In the genomic region with DNA sequence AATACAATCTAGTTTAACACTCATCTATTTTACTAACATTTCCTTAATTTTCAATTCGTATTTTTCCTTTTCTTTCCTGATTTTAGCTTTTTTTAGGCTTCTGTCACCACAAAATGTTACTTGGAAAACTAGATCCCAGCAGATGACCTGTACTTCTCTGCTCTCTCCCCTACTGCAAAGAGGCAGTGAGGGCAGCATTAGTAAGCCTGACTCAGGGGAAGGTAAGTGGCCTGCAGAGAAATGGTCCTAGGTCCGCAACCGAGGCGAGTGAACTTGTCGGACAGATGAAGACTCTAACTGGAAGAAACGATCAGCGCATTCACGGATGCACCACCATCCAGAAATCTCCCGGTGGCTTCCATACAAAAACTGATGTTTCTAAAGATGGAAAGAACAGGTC, we compare ENCODE assay signal across 8 cellular contexts. TPM values are rescaled to one million over a fixed set of nuclear protein-coding genes. Genes with fewer than 3 reads are reported as not detected.
A peak's percentile ranks its signal among the peaks of the same experiment; 100 is the strongest.
DNase-seq lines count a peak whose midpoint lies in the region; ATAC-seq and TF ChIP-seq lines count a peak whose summit lies in the region.

No MANE protein-coding gene starts in this region.

- H3K4me1 Mint-ChIP-seq in activated CD4-positive, alpha-beta memory T cell treated with anti-CD3 and anti-CD28 coated beads, Interleukin-2, amount 10 ng/mL, durations not matched to agents 7 days and 5 days = peaks cover 41% of the 10 kb centered on the region
- H3K4me1 Mint-ChIP-seq in stimulated activated effector memory CD8-positive, alpha-beta T cell treated with anti-CD3 and anti-CD28 coated beads, Interleukin-12 subunit alpha, Interleukin-12 subunit beta, amount 100 ng/mL, for 72 hours = peaks cover 57% of the 10 kb centered on the region

- no peak for TF ChIP-seq RAD21 in HCT116 (IDR thresholded peaks at IDR 0.05; ENCODE audit: low read depth)

- no peaks in the 10 kb centered on the region for H3K9me3 Mint-ChIP-seq in activated CD4-positive, alpha-beta memory T cell treated with anti-CD3 and anti-CD28 coated beads, Interleukin-2, amount 10 ng/mL, durations not matched to agents 7 days and 5 days
- no peaks in the 10 kb centered on the region for H3K9me3 Mint-ChIP-seq in stimulated activated effector memory CD8-positive, alpha-beta T cell treated with anti-CD3 and anti-CD28 coated beads, Interleukin-12 subunit alpha, Interleukin-12 subunit beta, amount 100 ng/mL, for 72 hours

- H3K4me3 Mint-ChIP-seq in activated CD4-positive, alpha-beta memory T cell treated with anti-CD3 and anti-CD28 coated beads, Interleukin-2, amount 10 ng/mL, durations not matched to agents 7 days and 5 days = no peak overlapping the region
- H3K4me3 Mint-ChIP-seq in stimulated activated effector memory CD8-positive, alpha-beta T cell treated with anti-CD3 and anti-CD28 coated beads, Interleukin-12 subunit alpha, Interleukin-12 subunit beta, amount 100 ng/mL, for 72 hours = peak overlapping the region; percentile 41

- H3K4me3 ChIP-seq in HCT116 (replicated peaks in 1 of 2; ENCODE audit: low read depth in 1 of 2, low read length in 2 of 2) = no peak overlapping the region
- H3K4me3 ChIP-seq in left ventricle myocardium inferior = peak overlapping the region; percentile 49

- no peaks in the 10 kb centered on the region for H3K9me2 ChIP-seq in HCT116 (ENCODE audit: insufficient read depth)

- H3K4me1 ChIP-seq in HCT116 (ENCODE audit: control insufficient read depth in 1 of 2, insufficient read depth in 2 of 2, low read length in 2 of 2) = peaks cover 25 to 30% of the 10 kb centered on the region in 2 experiments
- peaks cover 55% of the 10 kb centered on the region for H3K4me1 ChIP-seq in left ventricle myocardium inferior

- peak overlapping the region; percentile 61; the same call in 1 of the 2 replicates for H3K27ac ChIP-seq in HCT116 (ENCODE audit: low read depth, low read length)
- peak overlapping the region; percentile 89 for H3K27ac ChIP-seq in left ventricle myocardium inferior (replicated peaks)

- H3K79me2 ChIP-seq in HCT116 (ENCODE audit: insufficient read depth, low read length) = no peaks in the 10 kb centered on the region

- CTCF ChIA-PET in HCT116 (lab: Charles Lee) = interaction anchor here (0.9 to 2.0 kb wide), 2 partner anchors 21 to 249 kb away, joined by 3 to 7 read pairs; partner anchors contain the start of genes CHCHD4 and TMEM43
- CTCF ChIA-PET in activated CD4-positive, alpha-beta memory T cell treated with anti-CD3 and anti-CD28 coated beads, Interleukin-2, amount 10 ng/mL, durations not matched to agents 7 days and 5 days (lab: Charles Lee) = interaction anchor here (1.1 to 3.0 kb wide), 5 partner anchors 20 to 249 kb away, joined by 3 to 13 read pairs (median 4); partner anchors contain the start of genes CHCHD4, LSM3, TMEM43 and XPC

- POLR2A ChIA-PET in HCT116 (lab: Charles Lee) = interaction anchor here (1.3 to 1.8 kb wide), 2 partner anchors 20 to 33 kb away, joined by 5 to 8 read pairs; partner anchors contain the start of genes CHCHD4, LSM3, TMEM43 and XPC
- POLR2A ChIA-PET in activated CD4-positive, alpha-beta memory T cell treated with anti-CD3 and anti-CD28 coated beads, Interleukin-2, amount 10 ng/mL, durations not matched to agents 7 days and 5 days (lab: Charles Lee) = interaction anchor here (0.7 to 11.0 kb wide), 8 partner anchors 11 to 920 kb away, joined by 3 to 133 read pairs (median 4); partner anchors contain the start of genes CHCHD4, LSM3, MRPS25 and TMEM43

- peak overlapping the region; percentile 53; the same call in 1 of the 2 replicates for H3K9ac ChIP-seq in HCT116 (ENCODE audit: low read length)

- H4K20me1 ChIP-seq in HCT116 (ENCODE audit: insufficient read depth) = peaks cover 6% of the 10 kb centered on the region; the same call in 1 of the 2 replicates

- DNase-seq in HCT116 (ENCODE audit: low read depth, low spot score) = no peak
- no peak for DNase-seq in activated CD4-positive, alpha-beta memory T cell treated with anti-CD3 and anti-CD28 coated beads, Interleukin-2, amount 10 ng/mL, durations not matched to agents 7 days and 5 days
- no peak for DNase-seq in left ventricle myocardium inferior
- no peak for DNase-seq in stimulated activated effector memory CD8-positive, alpha-beta T cell treated with anti-CD3 and anti-CD28 coated beads, Interleukin-12 subunit alpha, Interleukin-12 subunit beta, amount 100 ng/mL, for 72 hours (ENCODE audit: low spot score in 2 of 2)
- no peak for DNase-seq in DMS 273 treated with DMSO at 0.1 percent for 48 hours (lab: John Stamatoyannopoulos, UW)
- DNase-seq in RKO (ENCODE audit: low spot score) = no peak

- no peaks in the 10 kb centered on the region for H3K27me3 Mint-ChIP-seq in activated CD4-positive, alpha-beta memory T cell treated with anti-CD3 and anti-CD28 coated beads, Interleukin-2, amount 10 ng/mL, durations not matched to agents 7 days and 5 days

- H2AFZ ChIP-seq in HCT116 (ENCODE audit: low read depth, low read length, poor library complexity, severe bottlenecking) = no peak overlapping the region

- no peaks in the 10 kb centered on the region for H3K9me3 ChIP-seq in HCT116 (ENCODE audit: control insufficient read depth in 1 of 2, insufficient read depth in 1 of 2, low read depth in 1 of 2, low read length in 2 of 2)
- H3K9me3 ChIP-seq in left ventricle myocardium inferior (replicated peaks) = no peaks in the 10 kb centered on the region

- H3K36me3 ChIP-seq in HCT116 (ENCODE audit: control insufficient read depth in 1 of 2, insufficient read depth in 2 of 2, low read length in 2 of 2) (peaks cover 0 to 4% of the 10 kb centered on the region in 2 experiments; a peak in 1 of 4 replicates), left ventricle myocardium inferior (peaks cover 60% of the 10 kb centered on the region)

- TF ChIP-seq CTCF in HCT116 (IDR thresholded peaks at IDR 0.05 in 2 of 3, conservative IDR thresholded peaks at IDR 0.05 in 1 of 3; ENCODE audit: borderline replicate concordance in 1 of 3, insufficient read depth in 1 of 3, low read depth in 2 of 3, low read length in 2 of 3) (no peak), left ventricle myocardium inferior (IDR thresholded peaks at IDR 0.05; ENCODE audit: borderline replicate concordance) (no peak)

- peak overlapping the region; percentile 92 for H3K27ac Mint-ChIP-seq in activated CD4-positive, alpha-beta memory T cell treated with anti-CD3 and anti-CD28 coated beads, Interleukin-2, amount 10 ng/mL, durations not matched to agents 7 days and 5 days
- peak overlapping the region; percentile 97 for H3K27ac Mint-ChIP-seq in stimulated activated effector memory CD8-positive, alpha-beta T cell treated with anti-CD3 and anti-CD28 coated beads, Interleukin-12 subunit alpha, Interleukin-12 subunit beta, amount 100 ng/mL, for 72 hours

- no peak for TF ChIP-seq POLR2A in HCT116 (IDR thresholded peaks at IDR 0.05; ENCODE audit: borderline replicate concordance, extremely low read depth, insufficient read depth, insufficient read length)

- no peak for ATAC-seq in HCT116
- ATAC-seq in stimulated activated effector memory CD8-positive, alpha-beta T cell treated with anti-CD3 and anti-CD28 coated beads, Interleukin-12 subunit alpha, Interleukin-12 subunit beta, amount 100 ng/mL, for 72 hours = no peak
- no peak for ATAC-seq in HG02588 (IDR thresholded peaks at IDR 0.05; ENCODE audit: unreplicated experiment)
- no peak for ATAC-seq in GM19324 (IDR thresholded peaks at IDR 0.05; ENCODE audit: low FRiP score, unreplicated experiment)

- no peaks in the 10 kb centered on the region for H3K27me3 ChIP-seq in HCT116 (ENCODE audit: insufficient read depth, low read length)
- no peaks in the 10 kb centered on the region for H3K27me3 ChIP-seq in left ventricle myocardium inferior (ENCODE audit: low read depth)

- no TSS peak for BruUV-seq in HCT116 (replicated peaks; lab: Mats Ljungman, UMichigan)

- intact Hi-C loops in HCT116 (cut with micrococcal nuclease) (no loop called here), left ventricle myocardium inferior (cut with micrococcal nuclease) (no loop called here)

- peaks cover 50% of the 10 kb centered on the region for H3K36me3 Mint-ChIP-seq in activated CD4-positive, alpha-beta memory T cell treated with anti-CD3 and anti-CD28 coated beads, Interleukin-2, amount 10 ng/mL, durations not matched to agents 7 days and 5 days (ENCODE audit: low read depth)
- H3K36me3 Mint-ChIP-seq in stimulated activated effector memory CD8-positive, alpha-beta T cell treated with anti-CD3 and anti-CD28 coated beads, Interleukin-12 subunit alpha, Interleukin-12 subunit beta, amount 100 ng/mL, for 72 hours = peaks cover 66% of the 10 kb centered on the region

- peak overlapping the region; percentile 55; the same call in 1 of the 2 replicates for H3K4me2 ChIP-seq in HCT116 (ENCODE audit: low read length)

- RAD21 ChIA-PET in HCT116 (lab: Charles Lee; ENCODE audit: low non-redundant PET in 1 of 2, low total read pairs in 2 of 2, uncharacterized antibody in 2 of 2, unreplicated experiment in 2 of 2) = no interaction called here

TF ChIP-seq in HCT116, 20 proteins besides CTCF, POLR2A, EP300 and RAD21 (continues in another document):
- TF ChIP-seq FOSL1 (IDR thresholded peaks at IDR 0.05; ENCODE audit: low read depth) = no peak
- TF ChIP-seq, protein P1, sequence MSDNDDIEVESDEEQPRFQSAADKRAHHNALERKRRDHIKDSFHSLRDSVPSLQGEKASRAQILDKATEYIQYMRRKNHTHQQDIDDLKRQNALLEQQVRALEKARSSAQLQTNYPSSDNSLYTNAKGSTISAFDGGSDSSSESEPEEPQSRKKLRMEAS (IDR thresholded peaks at IDR 0.05) = no peak
- TF ChIP-seq SRF (IDR thresholded peaks at IDR 0.05; ENCODE audit: low read depth) = no peak

RNA-seq across cellular contexts. Expression of gene TMEM43, which starts 20.4 kb away (rescaled TPM):
- 32.4 TPM for total RNA-seq in HCT116 (2021; ENCODE audit: unreplicated experiment)
- 28.7 and 33.3 TPM in 2 replicates for polyA plus RNA-seq in HCT116 (2012)
- total RNA-seq in activated CD4-positive, alpha-beta memory T cell treated with anti-CD3 and anti-CD28 coated beads, Interleukin-2, amount 10 ng/mL, durations not matched to agents 7 days and 5 days = 10 to 100 TPM; 43.6 to 46.0 TPM
- 44.4 TPM for total RNA-seq in left ventricle myocardium inferior

RNA-seq across cellular contexts. Expression of gene CHCHD4, which starts 20.6 kb away (rescaled TPM):
- total RNA-seq in HCT116 (2021; ENCODE audit: unreplicated experiment) (24.6 TPM), left ventricle myocardium inferior (37.6 TPM)
- 14.8 and 18.4 TPM in 2 replicates for polyA plus RNA-seq in HCT116 (2012)
- total RNA-seq in activated CD4-positive, alpha-beta memory T cell treated with anti-CD3 and anti-CD28 coated beads, Interleukin-2, amount 10 ng/mL, durations not matched to agents 7 days and 5 days = 10 to 100 TPM; 11.5 to 12.8 TPM

RNA-seq across cellular contexts. Expression of gene XPC, which starts 33.2 kb away (rescaled TPM):
- total RNA-seq in HCT116 (2021; ENCODE audit: unreplicated experiment) (29.5 TPM), left ventricle myocardium inferior (10.4 TPM)
- polyA plus RNA-seq in HCT116 (2012) = 21.6 and 22.6 TPM in 2 replicates
- total RNA-seq in activated CD4-positive, alpha-beta memory T cell treated with anti-CD3 and anti-CD28 coated beads, Interleukin-2, amount 10 ng/mL, durations not matched to agents 7 days and 5 days = 10 to 100 TPM; 34.2 to 34.8 TPM

RNA-seq across cellular contexts. Expression of gene LSM3, which starts 33.4 kb away (rescaled TPM):
- total RNA-seq in HCT116 (2021; ENCODE audit: unreplicated experiment) (17.4 TPM), left ventricle myocardium inferior (16.8 TPM)
- polyA plus RNA-seq in HCT116 (2012) = 5.6 and 7.4 TPM in 2 replicates
- 10 to 100 TPM; 14.2 to 14.3 TPM for total RNA-seq in activated CD4-positive, alpha-beta memory T cell treated with anti-CD3 and anti-CD28 coated beads, Interleukin-2, amount 10 ng/mL, durations not matched to agents 7 days and 5 days
